ENCODE assay signal across 8 cellular contexts in the genomic region with DNA sequence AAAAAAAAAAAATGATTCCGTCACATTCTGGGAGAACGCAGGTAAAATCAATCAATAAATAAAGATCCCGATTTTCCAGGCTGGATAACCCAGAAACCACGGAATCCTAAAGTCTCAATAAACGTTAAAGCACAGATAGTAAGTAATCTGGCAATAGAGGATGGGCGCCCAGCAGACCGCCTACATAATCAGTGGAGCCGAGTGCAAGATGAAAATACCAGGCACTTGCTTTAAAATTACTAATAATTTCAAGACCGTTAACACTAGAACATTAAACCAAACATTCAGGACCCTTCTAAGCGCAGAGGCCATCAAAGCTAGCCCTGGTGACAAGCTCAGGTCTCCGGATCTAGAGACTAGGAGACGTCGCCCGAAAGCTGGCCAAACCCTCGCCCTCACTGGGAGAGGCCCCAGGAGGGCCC. TPM values are rescaled to one million over a fixed set of nuclear protein-coding genes. Genes with fewer than 3 reads are reported as not detected.
DNase-seq lines count a peak whose midpoint lies in the region; ATAC-seq lines count a peak whose summit lies in the region.
"Had no signal": no experiment of that assay in that cellular context is flagged by ENCODE, and none has a peak within 500 bp of the region (broad histone marks: within the 10 kb centered on the region; RNA-seq: fewer than 3 reads in every experiment).

No MANE protein-coding gene starts in this region.

- ATAC-seq in activated CD8-positive, alpha-beta T cell treated with anti-CD3 and anti-CD28 coated beads, Interleukin-2, amount 10 ng/mL, durations not matched to agents 7 days and 5 days = no peak
- ATAC-seq in stimulated activated naive CD8-positive, alpha-beta T cell treated with anti-CD3 and anti-CD28 coated beads, Interleukin-15, amount 100 ng/mL, for 72 hours = no peak

- peaks cover 34% of the 10 kb centered on the region for H3K36me3 Mint-ChIP-seq in activated CD8-positive, alpha-beta T cell treated with anti-CD3 and anti-CD28 coated beads, Interleukin-2, amount 10 ng/mL, durations not matched to agents 7 days and 5 days (ENCODE audit: low read depth)

- no peaks in the 10 kb centered on the region for H3K9me3 ChIP-seq in HUES48 (ENCODE audit: control insufficient read depth, insufficient read depth, low read length)

- CTCF ChIA-PET in activated CD8-positive, alpha-beta T cell treated with anti-CD3 and anti-CD28 coated beads, Interleukin-2, amount 10 ng/mL, durations not matched to agents 7 days and 5 days (lab: Charles Lee) = interaction anchor here (1.0 to 5.0 kb wide), 13 partner anchors 9 to 158 kb away, joined by 3 to 43 read pairs (median 8); partner anchors contain the start of genes CARMIL3, CHMP4A, EMC9 and IRF9

- no peaks in the 10 kb centered on the region for H3K4me1 ChIP-seq in HUES48 (ENCODE audit: control insufficient read depth, insufficient read depth, low read length)

- DNase-seq in activated CD8-positive, alpha-beta T cell treated with anti-CD3 and anti-CD28 coated beads, Interleukin-2, amount 10 ng/mL, durations not matched to agents 7 days and 5 days = no peak
- DNase-seq in stimulated activated naive CD8-positive, alpha-beta T cell treated with anti-CD3 and anti-CD28 coated beads, Interleukin-15, amount 100 ng/mL, for 72 hours = no peak
- DNase-seq in MV-4-11 (lab: John Stamatoyannopoulos, UW) (no peak), LoVo (ENCODE audit: low spot score) (no peak), T1000 (lab: John Stamatoyannopoulos, UW) (no peak)

- H3K27me3 Mint-ChIP-seq in activated CD8-positive, alpha-beta T cell treated with anti-CD3 and anti-CD28 coated beads, Interleukin-2, amount 10 ng/mL, durations not matched to agents 7 days and 5 days (ENCODE audit: low read depth) = no peaks in the 10 kb centered on the region
- no peaks in the 10 kb centered on the region for H3K27me3 Mint-ChIP-seq in stimulated activated naive CD8-positive, alpha-beta T cell treated with anti-CD3 and anti-CD28 coated beads, Interleukin-15, amount 100 ng/mL, for 72 hours

- H3K27ac ChIP-seq in HUES48 (ENCODE audit: low read depth, low read length) = peak overlapping the region; percentile 97

- H3K9me3 Mint-ChIP-seq in activated CD8-positive, alpha-beta T cell treated with anti-CD3 and anti-CD28 coated beads, Interleukin-2, amount 10 ng/mL, durations not matched to agents 7 days and 5 days (ENCODE audit: insufficient read depth) = no peaks in the 10 kb centered on the region
- no peaks in the 10 kb centered on the region for H3K9me3 Mint-ChIP-seq in stimulated activated naive CD8-positive, alpha-beta T cell treated with anti-CD3 and anti-CD28 coated beads, Interleukin-15, amount 100 ng/mL, for 72 hours

- H3K27me3 ChIP-seq in HUES48 (ENCODE audit: control insufficient read depth, insufficient read depth, low read length) = no peaks in the 10 kb centered on the region

- peak overlapping the region; percentile 66 for H3K9ac ChIP-seq in HUES48 (ENCODE audit: low read depth, low read length)

- H3K4me3 Mint-ChIP-seq in activated CD8-positive, alpha-beta T cell treated with anti-CD3 and anti-CD28 coated beads, Interleukin-2, amount 10 ng/mL, durations not matched to agents 7 days and 5 days = peak overlapping the region; percentile 96
- H3K4me3 Mint-ChIP-seq in stimulated activated naive CD8-positive, alpha-beta T cell treated with anti-CD3 and anti-CD28 coated beads, Interleukin-15, amount 100 ng/mL, for 72 hours = peak overlapping the region; percentile 94 to 97

- peaks cover 47% of the 10 kb centered on the region for H3K4me1 Mint-ChIP-seq in activated CD8-positive, alpha-beta T cell treated with anti-CD3 and anti-CD28 coated beads, Interleukin-2, amount 10 ng/mL, durations not matched to agents 7 days and 5 days (ENCODE audit: low read depth)
- H3K4me1 Mint-ChIP-seq in stimulated activated naive CD8-positive, alpha-beta T cell treated with anti-CD3 and anti-CD28 coated beads, Interleukin-15, amount 100 ng/mL, for 72 hours = peaks cover 33% of the 10 kb centered on the region

- H3K36me3 ChIP-seq in HUES48 (ENCODE audit: control insufficient read depth, insufficient read depth, low read length) = peaks cover 20% of the 10 kb centered on the region

- H3K4me3 ChIP-seq in HUES48 (ENCODE audit: low read depth, low read length) (peak overlapping the region; percentile 92), iPS-11a (ENCODE audit: low read depth, low read length) (peak overlapping the region; percentile 94)

- POLR2A ChIA-PET in activated CD8-positive, alpha-beta T cell treated with anti-CD3 and anti-CD28 coated beads, Interleukin-2, amount 10 ng/mL, durations not matched to agents 7 days and 5 days (lab: Charles Lee) = interaction anchor here (1.1 to 6.9 kb wide), 17 partner anchors 10 to 129 kb away, joined by 3 to 119 read pairs (median 12); partner anchors contain the start of genes CARMIL3, CHMP4A, EMC9 and FITM1

- peak overlapping the region; percentile 99 for H3K27ac Mint-ChIP-seq in activated CD8-positive, alpha-beta T cell treated with anti-CD3 and anti-CD28 coated beads, Interleukin-2, amount 10 ng/mL, durations not matched to agents 7 days and 5 days
- peak overlapping the region; percentile 98 to 99 for H3K27ac Mint-ChIP-seq in stimulated activated naive CD8-positive, alpha-beta T cell treated with anti-CD3 and anti-CD28 coated beads, Interleukin-15, amount 100 ng/mL, for 72 hours

RNA-seq across cellular contexts. Expression of gene DCAF11, which starts 1.2 kb away (rescaled TPM):
- total RNA-seq in activated CD8-positive, alpha-beta T cell treated with anti-CD3 and anti-CD28 coated beads, Interleukin-2, amount 10 ng/mL, durations not matched to agents 7 days and 5 days = 100 to 1,000 TPM; 101 to 107 TPM

RNA-seq across cellular contexts. Expression of gene NRL, which starts 1.4 kb away (rescaled TPM):
- total RNA-seq in activated CD8-positive, alpha-beta T cell treated with anti-CD3 and anti-CD28 coated beads, Interleukin-2, amount 10 ng/mL, durations not matched to agents 7 days and 5 days = 1 to 10 TPM; 2.8 to 3.4 TPM

RNA-seq across cellular contexts. Expression of gene FITM1, which starts 17.1 kb away (rescaled TPM):
- total RNA-seq in activated CD8-positive, alpha-beta T cell treated with anti-CD3 and anti-CD28 coated beads, Interleukin-2, amount 10 ng/mL, durations not matched to agents 7 days and 5 days = 1 to 10 TPM; 1.4 to 2.1 TPM
- total RNA-seq: SK-MEL-5 had no signal

RNA-seq across cellular contexts. Expression of gene PCK2, which starts 19.3 kb away (rescaled TPM):
- 10 to 100 TPM; 49.6 to 54.9 TPM for total RNA-seq in activated CD8-positive, alpha-beta T cell treated with anti-CD3 and anti-CD28 coated beads, Interleukin-2, amount 10 ng/mL, durations not matched to agents 7 days and 5 days

RNA-seq across cellular contexts. Expression of gene PSME1, which starts 22.6 kb away (rescaled TPM):
- 100 to 1,000 TPM; 516 to 530 TPM for total RNA-seq in activated CD8-positive, alpha-beta T cell treated with anti-CD3 and anti-CD28 coated beads, Interleukin-2, amount 10 ng/mL, durations not matched to agents 7 days and 5 days
